In the genomic region with DNA sequence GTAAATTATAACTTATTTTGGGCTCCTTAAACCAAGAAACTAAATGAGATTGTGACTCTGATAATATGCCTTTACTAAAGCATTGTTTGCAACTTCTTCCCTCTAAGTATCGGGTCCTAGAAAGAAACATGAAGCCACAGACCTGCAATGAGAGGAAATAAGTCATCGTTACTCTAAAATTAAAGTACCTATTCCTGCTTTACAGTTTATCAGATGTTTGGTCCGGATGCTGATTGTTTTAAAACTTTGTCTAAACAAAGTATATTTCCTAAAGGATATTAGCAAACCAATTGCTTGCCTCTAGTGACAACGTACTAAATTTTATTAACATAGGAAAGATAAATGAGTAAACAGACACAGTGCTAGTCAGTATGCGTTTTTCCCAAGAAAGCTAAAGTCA, we compare ENCODE assay signal across 17 cellular contexts.
DNase-seq lines count a peak whose midpoint lies in the region; ATAC-seq and TF ChIP-seq lines count a peak whose summit lies in the region.
"Had no signal": no experiment of that assay in that cellular context is flagged by ENCODE, and none has a peak within 500 bp of the region (broad histone marks: within the 10 kb centered on the region; RNA-seq: fewer than 3 reads in every experiment).

No MANE protein-coding gene starts in this region.

- POLR2A ChIA-PET in naive thymus-derived CD8-positive, alpha-beta T cell (lab: Charles Lee), result no interaction called here

- no peaks in the 10 kb centered on the region for H4K20me1 ChIP-seq in BLaER1 treated with 17β-estradiol and CSF1 and Interleukin-3, amounts not matched to agents 10 nM and 100 nM

- in situ Hi-C loops in G401 (cut with HindIII; ENCODE audit: low sequenced_read_pairs), result no loop called here
- in situ Hi-C loops in brain microvascular endothelial cell (cut with HindIII; ENCODE audit: low pct_ligation_motif_present, low sequenced_read_pairs), result no loop called here

- no peak for ATAC-seq in naive thymus-derived CD8-positive, alpha-beta T cell
- ATAC-seq: GM23338; sciatic nerve; stimulated activated effector memory CD8-positive, alpha-beta T cell treated with anti-CD3 and anti-CD28 coated beads, Interleukin-12 subunit alpha, Interleukin-12 subunit beta, amount 100 ng/mL, for 72 hours had no signal

- peaks cover 18 to 39% (median 38%) of the 10 kb centered on the region in 4 donors for H3K4me1 Mint-ChIP-seq in naive thymus-derived CD8-positive, alpha-beta T cell
- H3K4me1 Mint-ChIP-seq: memory B cell; stimulated activated effector memory CD8-positive, alpha-beta T cell treated with anti-CD3 and anti-CD28 coated beads, Interleukin-12 subunit alpha, Interleukin-12 subunit beta, amount 100 ng/mL, for 72 hours had no signal

- H3K4me2 ChIP-seq in BLaER1 treated with 17β-estradiol and CSF1 and Interleukin-3, amounts not matched to agents 10 nM and 100 nM, result peak overlapping the region; percentile 61 to 82 (median 79)
- H3K4me2 ChIP-seq: GM23338 had no signal

- peak overlapping the region in 4 of 10 experiments; percentile 27 to 49 (median 30); a peak in 5 of 20 replicates for H3K4me3 ChIP-seq in BLaER1 treated with 17β-estradiol and CSF1 and Interleukin-3, amounts not matched to agents 10 nM and 100 nM
- no peak overlapping the region for H3K4me3 ChIP-seq in brain microvascular endothelial cell (ENCODE audit: low read depth, low read length)
- H3K4me3 ChIP-seq: GM23338 had no signal

- peak; percentile 36 for DNase-seq in G401 (ENCODE audit: low spot score)
- DNase-seq in brain microvascular endothelial cell, result no peak
- DNase-seq in naive thymus-derived CD8-positive, alpha-beta T cell, result no peak
- DNase-seq in H4 (ENCODE audit: low spot score), result no peak
- DNase-seq in ureter (ENCODE audit: low spot score), result no peak
- no peak for DNase-seq in GF-D8 (lab: John Stamatoyannopoulos, UW)
- DNase-seq: activated CD4-positive, alpha-beta memory T cell treated with anti-CD3 and anti-CD28 coated beads, Interleukin-2, amount 10 ng/mL, durations not matched to agents 7 days and 5 days; C1 segment of cervical spinal cord; DMS79; NCI-H1417 treated with DMSO at 0.1 percent for 48 hours; SHP77 had no signal

- H3K27me3 Mint-ChIP-seq in naive thymus-derived CD8-positive, alpha-beta T cell, result no peaks in the 10 kb centered on the region
- H3K27me3 Mint-ChIP-seq: activated CD4-positive, alpha-beta memory T cell treated with anti-CD3 and anti-CD28 coated beads, Interleukin-2, amount 10 ng/mL, durations not matched to agents 7 days and 5 days; memory B cell had no signal

- TF ChIP-seq CTCF in brain microvascular endothelial cell (IDR thresholded peaks at IDR 0.05; ENCODE audit: low read depth, low read length, missing control alignments), result no peak

- H3K27ac Mint-ChIP-seq in naive thymus-derived CD8-positive, alpha-beta T cell, result peak overlapping the region; percentile 29 to 87 (median 84)
- H3K27ac Mint-ChIP-seq: activated CD4-positive, alpha-beta memory T cell treated with anti-CD3 and anti-CD28 coated beads, Interleukin-2, amount 10 ng/mL, durations not matched to agents 7 days and 5 days; GM23338; memory B cell; stimulated activated effector memory CD8-positive, alpha-beta T cell treated with anti-CD3 and anti-CD28 coated beads, Interleukin-12 subunit alpha, Interleukin-12 subunit beta, amount 100 ng/mL, for 72 hours had no signal

- H3K27ac ChIP-seq in BLaER1 treated with 17β-estradiol and CSF1 and Interleukin-3, amounts not matched to agents 10 nM and 100 nM, result peak overlapping the region in 9 of 11 experiments; percentile 60 to 77 (median 68); a peak in 18 of 22 replicates
- peak overlapping the region; percentile 69 for H3K27ac ChIP-seq in brain microvascular endothelial cell

- peak overlapping the region in 9 of 10 donors; percentile 12 to 79 (median 66) for H3K4me3 Mint-ChIP-seq in naive thymus-derived CD8-positive, alpha-beta T cell
- H3K4me3 Mint-ChIP-seq: activated CD4-positive, alpha-beta memory T cell treated with anti-CD3 and anti-CD28 coated beads, Interleukin-2, amount 10 ng/mL, durations not matched to agents 7 days and 5 days; GM23338; memory B cell; stimulated activated effector memory CD8-positive, alpha-beta T cell treated with anti-CD3 and anti-CD28 coated beads, Interleukin-12 subunit alpha, Interleukin-12 subunit beta, amount 100 ng/mL, for 72 hours had no signal

- peaks cover 36 to 61% (median 41%) of the 10 kb centered on the region in 10 experiments for H3K4me1 ChIP-seq in BLaER1 treated with 17β-estradiol and CSF1 and Interleukin-3, amounts not matched to agents 10 nM and 100 nM

- no peaks in the 10 kb centered on the region for H3K9me3 Mint-ChIP-seq in naive thymus-derived CD8-positive, alpha-beta T cell
- H3K9me3 Mint-ChIP-seq: activated T-helper 2 cell treated with anti-CD3 and anti-CD28 coated beads, Interferon-gamma antibody, Interleukin-2, Interleukin-4, amounts not matched to agents 10 μg/mL and 5 μg/mL and 100 μg/mL, durations not matched to agents 14 hours and 24 hours and 36 hours; GM23338; memory B cell had no signal

- H3K36me3 ChIP-seq in BLaER1 treated with 17β-estradiol and CSF1 and Interleukin-3, amounts not matched to agents 10 nM and 100 nM, result no peaks in the 10 kb centered on the region
- no peaks in the 10 kb centered on the region for H3K36me3 ChIP-seq in brain microvascular endothelial cell (replicated peaks)

- no peaks in the 10 kb centered on the region for H3K27me3 ChIP-seq in BLaER1 treated with 17β-estradiol and CSF1 and Interleukin-3, amounts not matched to agents 10 nM and 100 nM
- H3K27me3 ChIP-seq in brain microvascular endothelial cell (replicated peaks), result no peaks in the 10 kb centered on the region

- H3K36me3 Mint-ChIP-seq in naive thymus-derived CD8-positive, alpha-beta T cell, result no peaks in the 10 kb centered on the region
- H3K36me3 Mint-ChIP-seq: memory B cell; stimulated activated effector memory CD8-positive, alpha-beta T cell treated with anti-CD3 and anti-CD28 coated beads, Interleukin-12 subunit alpha, Interleukin-12 subunit beta, amount 100 ng/mL, for 72 hours had no signal

- H3K9me3 ChIP-seq in BLaER1 treated with 17β-estradiol and CSF1 and Interleukin-3, amounts not matched to agents 10 nM and 100 nM (replicated peaks in 1 of 11), result peaks cover 0 to 17% (median 10%) of the 10 kb centered on the region in 11 experiments; a peak in 16 of 22 replicates

- H3K9ac ChIP-seq in BLaER1 treated with 17β-estradiol and CSF1 and Interleukin-3, amounts not matched to agents 10 nM and 100 nM, result peak overlapping the region in 8 of 11 experiments; percentile 4 to 57 (median 30); a peak in 10 of 22 replicates
